Comparison of ENCODE assay signal across 8 cellular contexts in the genomic region with DNA sequence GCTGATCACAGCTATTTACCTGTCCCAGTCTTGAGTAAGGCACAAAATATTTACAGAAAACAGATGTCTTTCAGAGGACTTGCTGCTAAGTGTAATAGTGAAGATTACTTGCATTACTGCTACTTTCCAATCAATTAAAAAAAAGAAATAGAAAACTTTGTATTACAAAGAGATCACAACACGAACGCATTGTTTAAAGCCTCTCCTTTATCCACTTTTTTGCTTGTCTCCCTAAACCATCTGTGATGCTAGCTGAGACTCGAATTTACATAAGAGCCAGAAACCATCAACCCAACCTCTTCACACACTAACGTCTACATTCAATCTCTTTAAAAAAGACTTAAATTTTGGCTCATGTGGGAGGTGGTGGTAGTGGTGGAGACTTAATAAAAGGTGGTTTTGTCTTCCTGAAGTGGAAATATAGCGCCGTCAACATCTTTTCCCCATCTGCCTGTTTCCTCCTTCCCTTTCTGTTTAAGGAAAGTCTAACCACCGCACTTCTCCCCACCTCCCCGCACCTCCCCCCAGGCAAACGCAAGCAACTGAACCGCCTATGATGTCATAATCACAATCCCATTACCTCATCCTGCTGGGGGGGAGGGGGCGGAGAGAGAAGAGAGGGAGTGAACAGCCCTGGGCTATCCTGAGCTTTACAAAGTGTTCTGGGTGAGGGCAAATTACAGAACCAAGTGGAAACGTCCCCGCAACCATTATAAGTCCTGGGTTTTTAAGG. TPM values are rescaled to one million over a fixed set of nuclear protein-coding genes. Genes with fewer than 3 reads are reported as not detected.
DNase-seq lines count a peak whose midpoint lies in the region; ATAC-seq and TF ChIP-seq lines count a peak whose summit lies in the region.

No MANE protein-coding gene starts in this region.

- peaks cover 15% of the 10 kb centered on the region for H3K36me3 Mint-ChIP-seq in osteocyte (ENCODE audit: unreplicated experiment)

- intact Hi-C loops in Right ventricle myocardium inferior (cut with DNase I), result no loop called here

- no peaks in the 10 kb centered on the region for H3K9me3 Mint-ChIP-seq in osteocyte (ENCODE audit: unreplicated experiment)

- peak; percentile 72 for DNase-seq in AG08395 (ENCODE audit: low spot score)
- peak; percentile 85 for DNase-seq in NCI-H345 treated with DMSO at 0.1 percent for 48 hours (lab: John Stamatoyannopoulos, UW; ENCODE audit: unreplicated experiment)
- DNase-seq in activated naive CD8-positive, alpha-beta T cell treated with anti-CD3 and anti-CD28 coated beads, Interleukin-2, amount 50 U/mL, for 16 hours (ENCODE audit: low read depth, low spot score), result peak; percentile 29
- DNase-seq in Right ventricle myocardium inferior (ENCODE audit: missing footprints), result peak; percentile 90
- peak; percentile 93 for DNase-seq in osteocyte (ENCODE audit: extremely low spot score, unreplicated experiment)
- no peak for DNase-seq in activated gamma-delta T cell treated with Interleukin-2 at 50 U/mL for 16 hours

- H3K27me3 Mint-ChIP-seq in osteocyte (ENCODE audit: unreplicated experiment), result no peaks in the 10 kb centered on the region

- peaks cover 38% of the 10 kb centered on the region for H3K4me1 Mint-ChIP-seq in osteocyte (ENCODE audit: unreplicated experiment)

- H3K4me3 Mint-ChIP-seq in osteocyte (ENCODE audit: unreplicated experiment), result peak overlapping the region; percentile 93

- ATAC-seq in GM18498 (IDR thresholded peaks at IDR 0.05; ENCODE audit: unreplicated experiment) (peak; percentile 24), HG02884 (IDR thresholded peaks at IDR 0.05; ENCODE audit: unreplicated experiment) (peak; percentile 7), Right ventricle myocardium inferior (peak; percentile 60)

- peak overlapping the region; percentile 99 for H3K27ac Mint-ChIP-seq in osteocyte (ENCODE audit: unreplicated experiment)

- TF ChIP-seq CTCF in osteocyte (IDR thresholded peaks at IDR 0.05), result no peak

RNA-seq across cellular contexts. Expression of a gene that starts 0.9 kb away (rescaled TPM):
- total RNA-seq in Right ventricle myocardium inferior (30.8 TPM), osteocyte (45.6 and 45.7 TPM in 2 replicates)

RNA-seq across cellular contexts. Expression of a gene that starts 5.5 kb away (rescaled TPM):
- total RNA-seq in Right ventricle myocardium inferior (0.24 TPM), osteocyte (1.9 and 2.2 TPM in 2 replicates)

RNA-seq across cellular contexts. Expression of a gene that starts 15.4 kb away (rescaled TPM):
- total RNA-seq in Right ventricle myocardium inferior (36.3 TPM), osteocyte (65.2 and 67.4 TPM in 2 replicates)

Comparison
In these comparisons a context has a peak if more than half of its experiments do, and no peak if none do; other contexts are left out.
1. ATAC-seq: peak in every context shown above with its lines; median percentile 60 in Right ventricle myocardium inferior; 24 in GM18498; 7 in HG02884.